Comparison of ENCODE assay signal across 8 cellular contexts in the genomic region with DNA sequence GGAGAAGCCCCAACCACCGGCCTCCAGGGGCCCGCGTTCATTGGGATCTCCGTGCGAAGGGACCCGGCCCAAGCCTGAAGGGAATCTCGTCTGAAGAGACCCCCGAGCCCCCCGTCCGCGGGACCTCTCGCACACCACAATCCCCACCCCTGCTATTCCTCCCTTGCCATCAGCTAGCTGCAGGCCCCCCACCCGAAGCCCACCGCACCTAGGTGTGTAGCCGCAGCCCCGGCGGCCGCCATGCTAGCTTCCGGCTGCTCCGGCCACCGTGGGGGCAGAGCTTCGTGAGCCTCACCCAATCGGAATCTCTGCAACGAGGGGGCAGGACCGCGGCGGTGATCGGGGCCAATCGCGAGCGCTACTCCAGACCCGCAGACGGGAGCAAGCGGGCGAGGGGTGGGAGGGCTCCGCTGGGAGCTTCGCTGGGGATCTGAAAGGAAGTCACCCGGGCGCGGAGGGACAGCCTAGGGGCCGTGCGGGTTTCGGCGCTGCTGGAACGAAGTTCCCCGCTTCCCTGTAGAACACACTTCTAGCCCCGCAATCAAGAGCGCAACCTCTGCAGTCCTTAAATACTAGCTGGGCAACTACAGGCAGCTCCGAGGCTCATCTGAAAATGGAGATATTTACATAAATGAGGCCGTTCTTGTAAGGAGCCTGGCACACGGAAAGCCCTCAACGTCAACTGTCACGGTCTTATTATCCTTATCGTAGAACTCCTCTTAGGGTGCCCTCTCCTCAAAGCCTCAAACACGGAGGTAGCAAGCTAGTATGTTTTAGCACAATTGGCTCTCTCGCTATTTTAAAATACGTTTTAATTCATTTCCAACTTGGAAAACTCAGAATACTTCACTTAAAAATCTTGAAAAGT. TPM values are rescaled to one million over a fixed set of nuclear protein-coding genes. Genes with fewer than 3 reads are reported as not detected.
DNase-seq lines count a peak whose midpoint lies in the region; ATAC-seq and TF ChIP-seq lines count a peak whose summit lies in the region.

A gene (minus strand): TSS at position 270 of the 868 bp plus-strand sequence. CDS start 28 bp downstream, at position 242.

- peak; percentile 90 for DNase-seq in NCI-H2029 (lab: John Stamatoyannopoulos, UW)
- DNase-seq in T-helper 9 cell: peak; percentile 87
- DNase-seq in astrocyte of the cerebellum (ENCODE audit: low read depth): peak; percentile 66
- peak; percentile 99 for DNase-seq in hepatic stellate cell (ENCODE audit: low spot score)
- DNase-seq in vagina (ENCODE audit: extremely low spot score in 2 of 2): peak in 1 of 2 donors; percentile 95

- H3K9me3 ChIP-seq in vagina: no peaks in the 10 kb centered on the region

- peak; percentile 21 to 60 for TF ChIP-seq POLR2A in vagina (IDR thresholded peaks at IDR 0.05)

- H3K9ac ChIP-seq in rectal smooth muscle tissue (ENCODE audit: low read length): peak within 1 kb of the TSS; percentile 83

- TF ChIP-seq CTCF in astrocyte of the cerebellum (IDR thresholded peaks at IDR 0.05; ENCODE audit: low read depth, low read length, missing control alignments) (no peak), vagina (IDR thresholded peaks at IDR 0.05) (no peak)

- H3K4me3 ChIP-seq in astrocyte of the cerebellum (ENCODE audit: low read depth, low read length) (peak within 1 kb of the TSS; percentile 97), rectal smooth muscle tissue (ENCODE audit: low read length) (peak within 1 kb of the TSS; percentile 94), vagina (peak within 1 kb of the TSS; percentile 72 to 99)

- H3K36me3 ChIP-seq in rectal smooth muscle tissue (ENCODE audit: control insufficient read depth, insufficient read depth, low read length): no peaks in the 10 kb centered on the region
- H3K36me3 ChIP-seq in vagina: no peaks in the 10 kb centered on the region

- peaks cover 8% of the 10 kb centered on the region for H3K4me1 ChIP-seq in rectal smooth muscle tissue (ENCODE audit: control insufficient read depth, insufficient read depth, low read length)
- peaks cover 25% of the 10 kb centered on the region for H3K4me1 ChIP-seq in vagina

- ATAC-seq in GM18502 (IDR thresholded peaks at IDR 0.05; ENCODE audit: poor library complexity, unreplicated experiment) (peak; percentile 90), HG02970 (IDR thresholded peaks at IDR 0.05; ENCODE audit: low FRiP score, unreplicated experiment) (peak; percentile 70)

- intact Hi-C loops in vagina (cut with DNase I): no loop called here

- peak within 1 kb of the TSS; percentile 77 for H3K27ac ChIP-seq in rectal smooth muscle tissue (ENCODE audit: low read depth, low read length)
- peak within 1 kb of the TSS; percentile 90 for H3K27ac ChIP-seq in vagina

- in situ Hi-C loops in astrocyte of the cerebellum (cut with HindIII; ENCODE audit: low sequenced_read_pairs): no loop called here

- H3K27me3 ChIP-seq in rectal smooth muscle tissue (ENCODE audit: control insufficient read depth, insufficient read depth, low read length) (no peaks in the 10 kb centered on the region), vagina (no peaks in the 10 kb centered on the region)

RNA-seq across cellular contexts. Expression of the gene that starts here (rescaled TPM):
- 22.8 TPM for total RNA-seq in vagina
